Comparison of ENCODE assay signal across 11 cellular contexts in genomic region chr11:62242021-62242420, GRCh38. TPM values are rescaled to one million over a fixed set of nuclear protein-coding genes. Genes with fewer than 3 reads are reported as not detected.
DNase-seq lines count a peak whose midpoint lies in the region; ATAC-seq and TF ChIP-seq lines count a peak whose summit lies in the region.
"Had no signal": no experiment of that assay in that cellular context is flagged by ENCODE, and none has a peak within 500 bp of the region (broad histone marks: within the 10 kb centered on the region; RNA-seq: fewer than 3 reads in every experiment).

Gene SCGB1D2 (plus strand): TSS chr11:62242239. CDS start chr11:62242308, 69 bp downstream.

- H3K9me3 ChIP-seq in HEK293 (ENCODE audit: control insufficient read depth, insufficient read depth, low read depth, low read length): no peaks in the 10 kb centered on the region
- no peaks in the 10 kb centered on the region for H3K9me3 ChIP-seq in endodermal cell (ENCODE audit: control insufficient read depth, low read length)
- H3K9me3 ChIP-seq in psoas muscle: no peaks in the 10 kb centered on the region

- DNase-seq in NCI-H2196 treated with DMSO at 0.1 percent for 48 hours (lab: John Stamatoyannopoulos, UW; ENCODE audit: unreplicated experiment): peak; percentile 86
- peak; percentile 79 for DNase-seq in endodermal cell
- peak; percentile 58 to 81 for DNase-seq in psoas muscle
- DNase-seq in NCI-H187 treated with DMSO at 0.1 percent for 48 hours (lab: John Stamatoyannopoulos, UW): no peak
- no peak for DNase-seq in NOMO-1 treated with dmso at 0.1 percent for 144 hours (lab: John Stamatoyannopoulos, UW; ENCODE audit: unreplicated experiment)
- DNase-seq: activated CD4-positive, alpha-beta memory T cell treated with anti-CD3 and anti-CD28 coated beads, Interleukin-2, amount 10 ng/mL, durations not matched to agents 7 days and 5 days; GDM1 had no signal

- H3K27ac ChIP-seq in HEK293 (ENCODE audit: extremely low read depth, low read depth, low read length) (no peak within 1 kb of the TSS), endodermal cell (ENCODE audit: low read depth, low read length) (no peak within 1 kb of the TSS), psoas muscle (peak within 1 kb of the TSS; percentile 71)

- TF ChIP-seq CTCF in HEK293 (tag by site-specific recombination; IDR thresholded peaks at IDR 0.05) (no peak), endodermal cell (conservative IDR thresholded peaks at IDR 0.05) (peak; percentile 39), psoas muscle (IDR thresholded peaks at IDR 0.05) (no peak)

- H3K9ac ChIP-seq in endodermal cell (ENCODE audit: extremely low read depth, low read length, poor library complexity, severe bottlenecking): no peak within 1 kb of the TSS

- peaks cover 7% of the 10 kb centered on the region for H3K4me1 Mint-ChIP-seq in endodermal cell
- H3K4me1 Mint-ChIP-seq: activated CD4-positive, alpha-beta memory T cell treated with anti-CD3 and anti-CD28 coated beads, Interleukin-2, amount 10 ng/mL, durations not matched to agents 7 days and 5 days had no signal

- H3K4me3 ChIP-seq in HEK293 (ENCODE audit: low read depth, low read length) (no peak within 1 kb of the TSS), endodermal cell (ENCODE audit: low read length) (no peak within 1 kb of the TSS), psoas muscle (no peak within 1 kb of the TSS)

- peaks cover 10% of the 10 kb centered on the region for H3K27me3 Mint-ChIP-seq in endodermal cell (ENCODE audit: insufficient read depth)

- 42 to 60% methylated on average over 2 to 3 of the region's 3 CpGs for WGBS in endodermal cell (ENCODE audit: insufficient coverage in 1 of 2, insufficient read length in 1 of 2), 2 experiments
- WGBS in psoas muscle, 3 donors: 5 to 16% (median 11%) methylated on average over 3 of the region's 3 CpGs

- POLR2A ChIA-PET in HEK293 (lab: Yijun Ruan, JAX): no interaction called here

- no peaks in the 10 kb centered on the region for H3K36me3 ChIP-seq in HEK293 (ENCODE audit: control insufficient read depth in 2 of 2, insufficient read depth in 1 of 2, low read length in 2 of 2)
- H3K36me3 ChIP-seq in endodermal cell (ENCODE audit: control insufficient read depth, insufficient read depth, low read length): no peaks in the 10 kb centered on the region
- H3K36me3 ChIP-seq in psoas muscle (ENCODE audit: insufficient read depth in 1 of 2, low read depth in 1 of 2): no peaks in the 10 kb centered on the region

- ATAC-seq in psoas muscle: peak; percentile 97 to 99 (median 98)
- no peak for ATAC-seq in GM21717 (IDR thresholded peaks at IDR 0.05; ENCODE audit: unreplicated experiment)

- no peak within 1 kb of the TSS for H3K27ac Mint-ChIP-seq in endodermal cell
- H3K27ac Mint-ChIP-seq: activated CD4-positive, alpha-beta memory T cell treated with anti-CD3 and anti-CD28 coated beads, Interleukin-2, amount 10 ng/mL, durations not matched to agents 7 days and 5 days had no signal

- H3K4me1 ChIP-seq in HEK293 (ENCODE audit: control insufficient read depth, insufficient read depth, low read length): no peaks in the 10 kb centered on the region; the same call in 1 of the 2 replicates
- no peaks in the 10 kb centered on the region for H3K4me1 ChIP-seq in endodermal cell (ENCODE audit: control insufficient read depth, insufficient read depth, low read length)
- no peaks in the 10 kb centered on the region for H3K4me1 ChIP-seq in psoas muscle

- H3K27me3 ChIP-seq in endodermal cell (ENCODE audit: control insufficient read depth, insufficient read depth, low read length, poor library complexity, severe bottlenecking) (peaks cover 13% of the 10 kb centered on the region), psoas muscle (ENCODE audit: insufficient read depth in 3 of 3, low read length in 2 of 3) (peaks cover 0 to 4% (median 0%) of the 10 kb centered on the region in 3 donors)

- no peaks in the 10 kb centered on the region for H3K36me3 Mint-ChIP-seq in endodermal cell (ENCODE audit: low read depth)

- no peak within 1 kb of the TSS for H3K4me3 Mint-ChIP-seq in endodermal cell
- H3K4me3 Mint-ChIP-seq: activated CD4-positive, alpha-beta memory T cell treated with anti-CD3 and anti-CD28 coated beads, Interleukin-2, amount 10 ng/mL, durations not matched to agents 7 days and 5 days had no signal

- intact Hi-C loops in psoas muscle (cut with DNase I): no loop called here

- CTCF ChIA-PET in HEK293 (lab: Yijun Ruan, JAX): interaction anchor here (0.7 to 1.4 kb wide), 4 partner anchors 13 to 70 kb away, joined by 3 to 5 read pairs (median 3); no protein-coding TSS in a partner anchor

- H3K9me3 Mint-ChIP-seq in endodermal cell: no peaks in the 10 kb centered on the region
- H3K9me3 Mint-ChIP-seq: activated CD4-positive, alpha-beta memory T cell treated with anti-CD3 and anti-CD28 coated beads, Interleukin-2, amount 10 ng/mL, durations not matched to agents 7 days and 5 days had no signal

TF ChIP-seq in HEK293, 187 proteins besides CTCF, POLR2A, EP300 and RAD21 (continues in another document):
- TF ChIP-seq GLIS2 (tag by site-specific recombination; IDR thresholded peaks at IDR 0.05): peak; percentile 37; the same call in 1 of the 2 replicates
- no peak for TF ChIP-seq ZNF518A (tag by site-specific recombination; conservative IDR thresholded peaks at IDR 0.05; ENCODE audit: low read depth)
- peak; percentile 51 for TF ChIP-seq SP7 (tag by site-specific recombination; IDR thresholded peaks at IDR 0.05)
- peak; percentile 54; the same call in 1 of the 2 replicates for TF ChIP-seq ZNF561 (tag by site-specific recombination; IDR thresholded peaks at IDR 0.05; ENCODE audit: borderline replicate concordance)
- peak; percentile 15; the same call in 1 of the 2 replicates for TF ChIP-seq ZNF423 (tag by site-specific recombination; IDR thresholded peaks at IDR 0.05)
- TF ChIP-seq ZNF548 (tag by site-specific recombination; IDR thresholded peaks at IDR 0.05): peak; percentile 93
- TF ChIP-seq ZNF341 (tag by site-specific recombination; IDR thresholded peaks at IDR 0.05; ENCODE audit: low read depth): peak; percentile 93
- peak; percentile 83 for TF ChIP-seq IKZF3 (tag by site-specific recombination; IDR thresholded peaks at IDR 0.05)
- 0 out of 2 replicates have a peak, but pooled peaks have one; percentile 25 for TF ChIP-seq ZBTB8A (tag by site-specific recombination; IDR thresholded peaks at IDR 0.05)
- peak; percentile 75; the same call in 1 of the 2 replicates for TF ChIP-seq KLF17 (tag by site-specific recombination; IDR thresholded peaks at IDR 0.05)
- TF ChIP-seq ZBTB48 (tag by site-specific recombination; IDR thresholded peaks at IDR 0.05): peak; percentile 60; the same call in 1 of the 2 replicates
- no peak for TF ChIP-seq ZNF146 (tag by site-specific recombination; IDR thresholded peaks at IDR 0.05)
- TF ChIP-seq GLIS1 (tag by site-specific recombination; IDR thresholded peaks at IDR 0.05): peak; percentile 79
- peak; percentile 31; the same call in 1 of the 2 replicates for TF ChIP-seq ZNF660 (tag by site-specific recombination; IDR thresholded peaks at IDR 0.05)
- peak; percentile 99 for TF ChIP-seq ZIC2 (tag by site-specific recombination; IDR thresholded peaks at IDR 0.05)
- peak; percentile 83 for TF ChIP-seq SCRT2 (tag by site-specific recombination; IDR thresholded peaks at IDR 0.05)
- peak; percentile 88 for TF ChIP-seq KLF1 (tag by site-specific recombination; IDR thresholded peaks at IDR 0.05)

RNA-seq across cellular contexts. Expression of gene SCGB1D2, which starts in this region (rescaled TPM):
- not detected for total RNA-seq in endodermal cell
- polyA plus RNA-seq in endodermal cell (2013, experiment 1 of 2): not detected
- polyA plus RNA-seq in endodermal cell (2013, experiment 2 of 2): not detected
- total RNA-seq in psoas muscle: 1 to 10 TPM in 2 of 4 donors, under 1 TPM in 1, not detected in 1; 0.67 to 3.4 (median 1.5) TPM
- polyA plus RNA-seq in psoas muscle: 1 to 10 TPM in 2 of 3 donors, under 1 TPM in 1; 0.73 to 8.8 (median 1.1) TPM
- total RNA-seq: activated CD4-positive, alpha-beta memory T cell treated with anti-CD3 and anti-CD28 coated beads, Interleukin-2, amount 10 ng/mL, durations not matched to agents 7 days and 5 days; pulmonary artery endothelial cell had no signal
- polyA plus RNA-seq: esophagus had no signal

Comparison
In these comparisons a context has a peak if more than half of its experiments do, and no peak if none do; other contexts are left out.
1. Peak in DNase-seq in endodermal cell; RNA of the gene not detected or under 1 TPM.
2. DNase-seq: peak in NCI-H2196 treated with DMSO at 0.1 percent for 48 hours (single experiment) and psoas muscle (2 of 2); none in NCI-H187 treated with DMSO at 0.1 percent for 48 hours (single experiment) and NOMO-1 treated with dmso at 0.1 percent for 144 hours (single experiment).